33 cellular contexts compared by ENCODE assay signal in genomic region chr18:43622024-43622423, GRCh38.
"Had no signal": no experiment of that assay in that cellular context is flagged by ENCODE, and none has a peak within 500 bp of the region (broad histone marks: within the 10 kb centered on the region; RNA-seq: fewer than 3 reads in every experiment).

No MANE protein-coding gene starts in this region.

- H3K27me3 ChIP-seq: adrenal gland, body of pancreas, brain microvascular endothelial cell, breast epithelium had no signal

- DNase-seq: activated CD4-positive, alpha-beta T cell treated with anti-CD3 and anti-CD28 coated beads for 1 hour; activated CD4-positive, alpha-beta T cell treated with anti-CD3 and anti-CD28 coated beads for 36 hours; activated CD4-positive, alpha-beta T cell treated with anti-CD3 and anti-CD28 coated beads for 48 hours; activated CD4-positive, alpha-beta T cell treated with anti-CD3 and anti-CD28 coated beads, Interleukin-2, amount 10 ng/mL, durations not matched to agents 7 days and 5 days; activated CD4-positive, alpha-beta T cell treated with anti-CD3 and anti-CD28 coated beads, Interleukin-2, amount 50 U/mL, for 48 hours; activated CD4-positive, CD25-positive, alpha-beta regulatory T cell; activated CD8-positive, alpha-beta memory T cell treated with anti-CD3 and anti-CD28 coated beads, Interleukin-2, amount 50 U/mL, for 4 hours; activated CD8-positive, alpha-beta T cell treated with anti-CD3 and anti-CD28 coated beads for 36 hours; activated effector memory CD4-positive, alpha-beta T cell treated with anti-CD3 and anti-CD28 coated beads, Interleukin-2, amount 50 U/mL, for 16 hours; activated gamma-delta T cell treated with Interleukin-2 at 50 U/mL for 16 hours; activated naive CD4-positive, alpha-beta T cell; activated naive CD4-positive, alpha-beta T cell treated with anti-CD3 and anti-CD28 coated beads for 36 hours; activated naive CD4-positive, alpha-beta T cell treated with anti-CD3 and anti-CD28 coated beads, Interleukin-2, amount 50 U/mL, for 16 hours; activated naive CD8-positive, alpha-beta T cell treated with anti-CD3 and anti-CD28 coated beads for 36 hours; activated T-cell treated with anti-CD3 and anti-CD28 coated beads for 4 hours; activated T-cell treated with anti-CD3 and anti-CD28 coated beads, Interleukin-2, amount 50 U/mL, for 1 hour; activated T-cell treated with anti-CD3 and anti-CD28 coated beads, Interleukin-2, amount 50 U/mL, for 4 hours; activated T-cell treated with anti-CD3 and anti-CD28 coated beads, Interleukin-2, amount 50 U/mL, for 72 hours; adrenal gland; amniotic stem cell; aorta; body of pancreas; brain microvascular endothelial cell; central memory CD4-positive, alpha-beta T cell; T-helper 1 cell; T-helper 2 cell; T-helper 9 cell; WERI-Rb-1 had no signal

- H3K4me3 ChIP-seq: adrenal gland, body of pancreas, breast epithelium had no signal

- H3K36me3 ChIP-seq: adrenal gland, brain microvascular endothelial cell, breast epithelium, WERI-Rb-1 had no signal

- H3K9me3 ChIP-seq: adrenal gland, body of pancreas, breast epithelium had no signal

- ATAC-seq: activated CD4-positive, alpha-beta T cell treated with anti-CD3 and anti-CD28 coated beads for 36 hours; activated CD4-positive, CD25-positive, alpha-beta regulatory T cell treated with anti-CD3 and anti-CD28 coated beads, Interleukin-2, amount 50 U/mL, for 24 hours; activated CD8-positive, alpha-beta T cell treated with anti-CD3 and anti-CD28 coated beads for 36 hours; activated naive CD4-positive, alpha-beta T cell treated with anti-CD3 and anti-CD28 coated beads, Interleukin-2, amount 50 U/mL, for 72 hours; activated T-cell treated with anti-CD3 and anti-CD28 coated beads, Interleukin-2, amount 50 U/mL, for 4 hours; activated T-cell treated with anti-CD3 and anti-CD28 coated beads, Interleukin-2, amount 50 U/mL, for 72 hours; activated T-helper 17 cell treated with anti-CD3 and anti-CD28 coated beads, Interleukin-2, amount 50 U/mL, for 72 hours; body of pancreas; WTC11 had no signal

- H3K27ac ChIP-seq: adrenal gland, body of pancreas, brain microvascular endothelial cell, breast epithelium, WERI-Rb-1 had no signal

- H3K4me1 ChIP-seq: adrenal gland, body of pancreas, breast epithelium had no signal
